Comparison of ENCODE assay signal across 8 cellular contexts in genomic region chr2:1187189-1187588, GRCh38.
"Had no signal": no experiment of that assay in that cellular context is flagged by ENCODE, and none has a peak within 500 bp of the region (broad histone marks: within the 10 kb centered on the region; RNA-seq: fewer than 3 reads in every experiment).

No MANE protein-coding gene starts in this region.

- ATAC-seq: GM12878 had no signal

- DNase-seq: GDM1, GF-D8 had no signal

- H3K4me3 ChIP-seq: GM12878 had no signal

- FAIRE-seq: G401.6, GM12878, GM12891, GM12892, GM18507, GM19239 had no signal
